Comparison of ENCODE assay signal across 2 cellular contexts in genomic region chr1:43981636-43982035, GRCh38.
TF ChIP-seq lines count a peak whose summit lies in the region.

No MANE protein-coding gene starts in this region.

TF ChIP-seq in SK-N-SH, 30 proteins besides CTCF, POLR2A, EP300 and RAD21:
- TF ChIP-seq MEF2A (IDR thresholded peaks at IDR 0.05; ENCODE audit: borderline replicate concordance, low read depth) (no peak), ELF1 (IDR thresholded peaks at IDR 0.05) (no peak), SMC3 (IDR thresholded peaks at IDR 0.05; ENCODE audit: low read depth, low read length) (no peak), YY1 (IDR thresholded peaks at IDR 0.05; ENCODE audit: low read depth) (no peak), SIN3A (IDR thresholded peaks at IDR 0.05; ENCODE audit: borderline replicate concordance, low read depth, low read length) (no peak), USF2 (IDR thresholded peaks at IDR 0.05; ENCODE audit: borderline replicate concordance, low read depth, low read length) (no peak), FOXJ3 (CRISPR knock-in tag; IDR thresholded peaks at IDR 0.05) (no peak), RFX5 (IDR thresholded peaks at IDR 0.05; ENCODE audit: low read length) (no peak), MXI1 (IDR thresholded peaks at IDR 0.05; ENCODE audit: low read depth, low read length) (no peak), GATA2 (CRISPR knock-in tag; IDR thresholded peaks at IDR 0.05) (no peak), NRF1 (IDR thresholded peaks at IDR 0.05; ENCODE audit: low read depth, low read length) (no peak), RXRA (IDR thresholded peaks at IDR 0.05; ENCODE audit: borderline replicate concordance, low read depth) (no peak), TCF12 (IDR thresholded peaks at IDR 0.05) (no peak)

TF ChIP-seq in SK-N-SH treated with all-trans-retinoic acid at 6 μM for 48 hours, 23 proteins besides CTCF, POLR2A, EP300 and RAD21:
- TF ChIP-seq ZNF70 (CRISPR knock-in tag; IDR thresholded peaks at IDR 0.05) (no peak), TCF4 (CRISPR knock-in tag; IDR thresholded peaks at IDR 0.05; ENCODE audit: borderline replicate concordance) (no peak), ZFP30 (CRISPR knock-in tag; IDR thresholded peaks at IDR 0.05) (no peak), TSHZ2 (CRISPR knock-in tag; IDR thresholded peaks at IDR 0.05) (no peak), SNAI2 (CRISPR knock-in tag; IDR thresholded peaks at IDR 0.05) (no peak), PATZ1 (CRISPR knock-in tag; IDR thresholded peaks at IDR 0.05; ENCODE audit: borderline replicate concordance) (no peak), RARB (CRISPR knock-in tag; IDR thresholded peaks at IDR 0.05) (no peak)
